1 cellular context compared by ENCODE assay signal in genomic region chr3:184361932-184362667, GRCh38.
A peak's percentile ranks its signal among the peaks of the same experiment; 100 is the strongest.
TF ChIP-seq lines count a peak whose summit lies in the region.

No MANE protein-coding gene starts in this region.

TF ChIP-seq in HEK293, 187 proteins besides CTCF, POLR2A, EP300 and RAD21 (continued from another document):
- TF ChIP-seq KLF17 (tag by site-specific recombination; IDR thresholded peaks at IDR 0.05) (0 out of 2 replicates have a peak, but pooled peaks have one; percentile 3), ZNF580 (tag by site-specific recombination; IDR thresholded peaks at IDR 0.05) (no peak), TSHZ1 (tag by site-specific recombination; IDR thresholded peaks at IDR 0.05; ENCODE audit: borderline replicate concordance) (no peak), KLF16 (tag by site-specific recombination; IDR thresholded peaks at IDR 0.05) (0 out of 2 replicates have a peak, but pooled peaks have one; percentile 13), KLF9 (tag by site-specific recombination; IDR thresholded peaks at IDR 0.05; ENCODE audit: low read depth) (peak; percentile 88), KLF1 (tag by site-specific recombination; IDR thresholded peaks at IDR 0.05) (0 out of 2 replicates have a peak, but pooled peaks have one; percentile 7), ZNF174 (tag by site-specific recombination; IDR thresholded peaks at IDR 0.05) (no peak), SP2 (tag by site-specific recombination; IDR thresholded peaks at IDR 0.05) (peak; percentile 70), ZNF707 (tag by site-specific recombination; IDR thresholded peaks at IDR 0.05) (no peak), ZNF600 (tag by site-specific recombination; IDR thresholded peaks at IDR 0.05) (peak; percentile 69; the same call in 1 of the 2 replicates), IKZF3 (tag by site-specific recombination; IDR thresholded peaks at IDR 0.05) (peak; percentile 47), ZNF704 (tag by site-specific recombination; IDR thresholded peaks at IDR 0.05) (no peak), MEIS1 (CRISPR knock-in tag; IDR thresholded peaks at IDR 0.05; ENCODE audit: borderline replicate concordance) (no peak), REPIN1 (tag by site-specific recombination; IDR thresholded peaks at IDR 0.05; ENCODE audit: low read depth) (no peak), ZNF639 (tag by site-specific recombination; IDR thresholded peaks at IDR 0.05) (no peak), ZBTB20 (tag by site-specific recombination; IDR thresholded peaks at IDR 0.05) (peak; percentile 59), ZNF24 (tag by site-specific recombination; IDR thresholded peaks at IDR 0.05) (no peak), ZNF76 (tag by site-specific recombination; IDR thresholded peaks at IDR 0.05; ENCODE audit: borderline replicate concordance, low read depth) (peak; percentile 67; the same call in 1 of the 2 replicates), ZBTB26 (tag by site-specific recombination; optimal IDR thresholded peaks at IDR 0.05) (peak; percentile 20), ZNF341 (tag by site-specific recombination; IDR thresholded peaks at IDR 0.05; ENCODE audit: low read depth) (peak; percentile 99), ZNF449 (tag by site-specific recombination; IDR thresholded peaks at IDR 0.05) (0 out of 2 replicates have a peak, but pooled peaks have one; percentile 5), ZNF121 (tag by site-specific recombination; IDR thresholded peaks at IDR 0.05) (no peak), KLF7 (tag by site-specific recombination; IDR thresholded peaks at IDR 0.05; ENCODE audit: borderline replicate concordance) (0 out of 2 replicates have a peak, but pooled peaks have one; percentile 32), ZBTB48 (tag by site-specific recombination; IDR thresholded peaks at IDR 0.05) (peak; percentile 54), EGR2 (tag by site-specific recombination; IDR thresholded peaks at IDR 0.05; ENCODE audit: low read depth) (peak; percentile 69)
